In the genomic region with DNA sequence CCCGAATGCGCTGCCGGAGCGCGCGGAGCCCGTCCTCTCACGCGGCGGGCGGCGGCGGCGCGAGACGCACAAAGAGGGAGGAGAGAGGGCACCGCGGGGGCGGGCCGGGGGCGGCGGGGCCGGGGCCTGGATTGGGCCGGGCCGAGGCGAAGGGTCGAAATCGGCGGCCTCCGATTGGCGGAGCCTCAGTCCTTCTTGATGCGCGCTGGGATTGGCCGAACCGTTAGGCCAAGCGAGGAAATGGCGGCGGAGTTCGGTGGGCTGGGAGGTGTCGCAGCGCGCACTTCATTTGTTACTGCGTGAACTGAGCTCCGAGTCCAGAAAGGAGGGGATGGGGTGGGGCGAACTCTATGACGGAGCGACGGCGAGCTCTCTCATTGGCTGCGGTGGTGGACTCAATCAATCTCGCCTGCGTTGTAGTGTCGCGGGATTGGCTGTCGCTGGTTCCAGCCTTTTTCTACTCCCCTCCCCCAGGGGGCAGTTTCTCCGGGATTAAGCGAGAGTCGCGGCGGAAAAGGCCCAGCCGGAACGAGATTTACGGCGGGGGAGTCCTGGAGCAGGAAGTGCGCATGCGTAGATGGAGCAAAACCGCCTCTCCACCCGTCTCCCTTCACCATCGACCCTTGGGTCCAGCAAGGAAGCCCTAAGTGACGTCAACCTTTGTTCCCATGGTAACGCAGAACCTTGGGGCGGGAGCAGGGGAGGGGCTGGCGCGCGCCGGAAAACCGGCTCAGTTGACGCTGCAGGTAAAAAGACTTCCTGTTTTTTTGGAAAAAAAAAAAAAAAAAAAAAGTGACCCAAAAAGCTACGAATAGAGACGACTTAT, we compare ENCODE assay signal across 8 cellular contexts. TPM values are rescaled to one million over a fixed set of nuclear protein-coding genes. Genes with fewer than 3 reads are reported as not detected.
A peak's percentile ranks its signal among the peaks of the same experiment; 100 is the strongest.
DNase-seq lines count a peak whose midpoint lies in the region; ATAC-seq and TF ChIP-seq lines count a peak whose summit lies in the region.

A gene with protein sequence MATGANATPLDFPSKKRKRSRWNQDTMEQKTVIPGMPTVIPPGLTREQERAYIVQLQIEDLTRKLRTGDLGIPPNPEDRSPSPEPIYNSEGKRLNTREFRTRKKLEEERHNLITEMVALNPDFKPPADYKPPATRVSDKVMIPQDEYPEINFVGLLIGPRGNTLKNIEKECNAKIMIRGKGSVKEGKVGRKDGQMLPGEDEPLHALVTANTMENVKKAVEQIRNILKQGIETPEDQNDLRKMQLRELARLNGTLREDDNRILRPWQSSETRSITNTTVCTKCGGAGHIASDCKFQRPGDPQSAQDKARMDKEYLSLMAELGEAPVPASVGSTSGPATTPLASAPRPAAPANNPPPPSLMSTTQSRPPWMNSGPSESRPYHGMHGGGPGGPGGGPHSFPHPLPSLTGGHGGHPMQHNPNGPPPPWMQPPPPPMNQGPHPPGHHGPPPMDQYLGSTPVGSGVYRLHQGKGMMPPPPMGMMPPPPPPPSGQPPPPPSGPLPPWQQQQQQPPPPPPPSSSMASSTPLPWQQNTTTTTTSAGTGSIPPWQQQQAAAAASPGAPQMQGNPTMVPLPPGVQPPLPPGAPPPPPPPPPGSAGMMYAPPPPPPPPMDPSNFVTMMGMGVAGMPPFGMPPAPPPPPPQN (minus strand): TSS at position 70 of the 826 bp plus-strand sequence. CDS start 150 bp downstream, outside the sequence.

- CTCF ChIA-PET in IMR-90 (lab: Yijun Ruan, JAX): interaction anchor here (0.7 to 1.3 kb wide), 2 partner anchors 9 to 91 kb away, joined by 3 to 4 read pairs; no protein-coding TSS in a partner anchor

- peak within 1 kb of the TSS; percentile 26 for H3K18ac ChIP-seq in IMR-90 (ENCODE audit: low read depth, low read length)

- peak within 1 kb of the TSS; percentile 75 for H4K91ac ChIP-seq in IMR-90 (ENCODE audit: insufficient read depth, low read depth, low read length)

- TF ChIP-seq RAD21 in IMR-90 (IDR thresholded peaks at IDR 0.05; ENCODE audit: low read length): no peak

- dilution Hi-C loops in IMR-90 (cut with HindIII; ENCODE audit: low sequenced_read_pairs, unreplicated experiment): no loop called here

- peak within 1 kb of the TSS; percentile 87 for H2BK5ac ChIP-seq in IMR-90 (ENCODE audit: low read depth, low read length, poor library complexity, severe bottlenecking)

- no peaks in the 10 kb centered on the region; the same call in 1 of the 2 replicates for H3K9me1 ChIP-seq in IMR-90 (ENCODE audit: insufficient read depth, low read length)

- H3K36me3 ChIP-seq in IMR-90 (ENCODE audit: control insufficient read depth, insufficient read depth, low read length): peaks cover 19% of the 10 kb centered on the region

- DNase-seq in DMS 273 treated with DMSO at 0.1 percent for 48 hours (lab: John Stamatoyannopoulos, UW): peak; percentile 99
- DNase-seq in IMR-90: peak; percentile 100
- peak; percentile 100 for DNase-seq in OCI-M1 (lab: John Stamatoyannopoulos, UW)
- DNase-seq in activated T-cell treated with anti-CD3 and anti-CD28 coated beads for 24 hours (ENCODE audit: low read depth): peak; percentile 99
- DNase-seq in epithelial cell of esophagus (ENCODE audit: low read depth): peak; percentile 100
- DNase-seq in stimulated activated CD8-positive, alpha-beta memory T cell treated with anti-CD3 and anti-CD28 coated beads, Interleukin-4, amount 100 ng/mL, for 1 hour (ENCODE audit: low read depth in 2 of 2, low spot score in 1 of 2): peak; percentile 96 to 97

- peaks cover 38% of the 10 kb centered on the region for H4K20me1 ChIP-seq in IMR-90 (ENCODE audit: insufficient read depth, low read length)

- H3K4me3 ChIP-seq in IMR-90 (ENCODE audit: insufficient read depth, low read depth, low read length) (peak within 1 kb of the TSS; percentile 94), epithelial cell of esophagus (ENCODE audit: low read length) (peak within 1 kb of the TSS; percentile 85), mononuclear cell (ENCODE audit: low read length) (peak within 1 kb of the TSS; percentile 91)

- H2BK120ac ChIP-seq in IMR-90 (ENCODE audit: low read depth, low read length): peak within 1 kb of the TSS; percentile 13; the same call in 1 of the 2 replicates

- no peak within 1 kb of the TSS for H2BK20ac ChIP-seq in IMR-90 (ENCODE audit: low read depth, low read length)

- H3K9me3 ChIP-seq in IMR-90 (ENCODE audit: control insufficient read depth, insufficient read depth, low read length) (no peaks in the 10 kb centered on the region), mononuclear cell (ENCODE audit: low read depth, low read length) (no peaks in the 10 kb centered on the region)

- H3K27ac ChIP-seq in IMR-90 (ENCODE audit: insufficient read depth, low read length): peak within 1 kb of the TSS; percentile 94

- H2AK5ac ChIP-seq in IMR-90 (ENCODE audit: low read depth, low read length): peak within 1 kb of the TSS; percentile 91

- peak; percentile 81 for ATAC-seq in GM21528 (IDR thresholded peaks at IDR 0.05; ENCODE audit: low FRiP score, unreplicated experiment)
- peak; percentile 88 for ATAC-seq in IMR-90 (ENCODE audit: low read depth)

- H3K14ac ChIP-seq in IMR-90 (replicated peaks; ENCODE audit: low read depth, low read length): peak within 1 kb of the TSS; percentile 83

- no CpG with 5 or more reads among the region's 80 CpGs for WGBS in IMR-90 (ENCODE audit: extremely low coverage in 2 of 2, insufficient read length in 1 of 2), 2 experiments

- H3K27me3 ChIP-seq in IMR-90 (ENCODE audit: control insufficient read depth, insufficient read depth, low read length) (no peaks in the 10 kb centered on the region), mononuclear cell (ENCODE audit: insufficient read depth, low read length) (no peaks in the 10 kb centered on the region)

- intact Hi-C loops in IMR-90 (cut with micrococcal nuclease): loop anchor here (2.0 kb wide), 1 partner anchor 24 kb away; the partner anchor contains the start of gene MAP4K2

- POLR2A ChIA-PET in IMR-90 (lab: Charles Lee; ENCODE audit: unreplicated experiment): interaction anchor here (0.5 to 0.6 kb wide), 2 partner anchors 794 to 1109 kb away, joined by 3 to 5 read pairs; partner anchors contain the start of genes FAM89B and FIBP

- H3K79me1 ChIP-seq in IMR-90 (ENCODE audit: low read depth in 1 of 2, low read length in 2 of 2): peaks cover 7 to 40% of the 10 kb centered on the region in 2 experiments

- peak within 1 kb of the TSS; percentile 75 to 92 for H4K8ac ChIP-seq in IMR-90 (ENCODE audit: low read depth in 2 of 2, low read length in 2 of 2)

- peak; percentile 84 for TF ChIP-seq POLR2A in IMR-90 (IDR thresholded peaks at IDR 0.05; ENCODE audit: low read depth, low read length)

- peak within 1 kb of the TSS; percentile 81 for H3K4ac ChIP-seq in IMR-90 (ENCODE audit: low read depth, low read length)

- peak; percentile 20; the same call in 1 of the 2 replicates for TF ChIP-seq CTCF in IMR-90 (conservative IDR thresholded peaks at IDR 0.05; ENCODE audit: low read depth, low read length)
- TF ChIP-seq CTCF in epithelial cell of esophagus (IDR thresholded peaks at IDR 0.05; ENCODE audit: insufficient read depth, low read depth, low read length, missing control alignments): peak; percentile 19

- peak within 1 kb of the TSS; percentile 98 for H3K4me2 ChIP-seq in IMR-90 (ENCODE audit: low read depth, low read length)

- H3K4me1 ChIP-seq in IMR-90 (ENCODE audit: control insufficient read depth, insufficient read depth, low read length) (peaks cover 2% of the 10 kb centered on the region; the same call in 1 of the 2 replicates), mononuclear cell (ENCODE audit: insufficient read depth, low read length) (peaks cover 49% of the 10 kb centered on the region)

- peak within 1 kb of the TSS; percentile 67; the same call in 1 of the 2 replicates for H3K23ac ChIP-seq in IMR-90 (ENCODE audit: low read depth, low read length)

- no peak within 1 kb of the TSS; the same call in 2 of the 3 replicates for H2BK15ac ChIP-seq in IMR-90 (ENCODE audit: low read depth, low read length)

- no TSS peak for BruUV-seq in IMR-90 (replicated peaks; lab: Mats Ljungman, UMichigan)

- H3K56ac ChIP-seq in IMR-90 (ENCODE audit: extremely low read depth, insufficient read depth, low read length): peak within 1 kb of the TSS; percentile 46; the same call in 1 of the 2 replicates

- peak within 1 kb of the TSS; percentile 87 for H4K5ac ChIP-seq in IMR-90 (ENCODE audit: low read depth, low read length)

- H2AFZ ChIP-seq in IMR-90 (replicated peaks; ENCODE audit: low read length, poor library complexity): peak within 1 kb of the TSS; percentile 86

- peak within 1 kb of the TSS; percentile 95 for H2AK9ac ChIP-seq in IMR-90 (replicated peaks; ENCODE audit: low read depth, low read length, poor library complexity)

- in situ Hi-C loops in IMR-90 (cut with MboI; ENCODE audit: low sequenced_read_pairs): no loop called here

- H3K9ac ChIP-seq in IMR-90 (ENCODE audit: low read depth, low read length): peak within 1 kb of the TSS; percentile 84

TF ChIP-seq in IMR-90, 13 proteins besides CTCF, POLR2A, EP300 and RAD21:
- peak; percentile 100 for TF ChIP-seq MAZ (IDR thresholded peaks at IDR 0.05; ENCODE audit: borderline replicate concordance, low read depth, low read length)
- TF ChIP-seq SMC3 (IDR thresholded peaks at IDR 0.05; ENCODE audit: low read depth, low read length): no peak
- peak; percentile 57; the same call in 1 of the 2 replicates for TF ChIP-seq RFX5 (IDR thresholded peaks at IDR 0.05; ENCODE audit: low read depth, low read length)
- TF ChIP-seq MXI1 (IDR thresholded peaks at IDR 0.05; ENCODE audit: borderline replicate concordance, low read depth, low read length): peak; percentile 0; the same call in 1 of the 2 replicates

RNA-seq across cellular contexts. Expression of the gene that starts here (rescaled TPM):
- total RNA-seq in IMR-90 (2012; rRNA removed) (56.8 and 76.1 TPM in 2 replicates), mononuclear cell (773 TPM)
- polyA plus RNA-seq in IMR-90 (2012; rRNA removed): 75.0 and 88.0 TPM in 2 replicates
- polyA plus RNA-seq in IMR-90 (2012; cell fraction: cytosol; rRNA removed): 103 and 112 TPM in 2 replicates
- 263 and 388 TPM in 2 replicates for polyA plus RNA-seq in IMR-90 (2012; cell fraction: nucleus; rRNA removed; ENCODE audit: low replicate concordance)

Comparison
In these comparisons a context has a peak if more than half of its experiments do, and no peak if none do; other contexts are left out.
1. Peak in every context shown above with its lines: DNase-seq, ATAC-seq, H3K4me3 ChIP-seq and H3K27ac ChIP-seq.
2. RNA of the gene that starts here (total RNA-seq): 773 TPM in mononuclear cell (single experiment); 56.8 to 76.1 TPM in IMR-90; every median in the first group is over 10 times any median in the second.